1 cellular context compared by ENCODE assay signal in genomic region chr18:75221397-75221796, GRCh38.
TF ChIP-seq lines count a peak whose summit lies in the region.

No MANE protein-coding gene starts in this region.

TF ChIP-seq in IMR-90, 13 proteins besides CTCF, POLR2A, EP300 and RAD21:
- no peak for TF ChIP-seq CEBPB (IDR thresholded peaks at IDR 0.05; ENCODE audit: low read depth, low read length)
- TF ChIP-seq MAFK (IDR thresholded peaks at IDR 0.05; ENCODE audit: low read depth, low read length), result no peak
- TF ChIP-seq FOS (IDR thresholded peaks at IDR 0.05; ENCODE audit: low read depth, low read length), result no peak
- no peak for TF ChIP-seq ELK1 (IDR thresholded peaks at IDR 0.05; ENCODE audit: borderline replicate concordance, low read depth, low read length)
- TF ChIP-seq RCOR1 (IDR thresholded peaks at IDR 0.05; ENCODE audit: insufficient replicate concordance, low read length), result no peak
- TF ChIP-seq CHD1 (IDR thresholded peaks at IDR 0.05; ENCODE audit: low read depth, low read length), result no peak
- TF ChIP-seq MAZ (IDR thresholded peaks at IDR 0.05; ENCODE audit: borderline replicate concordance, low read depth, low read length), result no peak
- TF ChIP-seq BHLHE40 (IDR thresholded peaks at IDR 0.05; ENCODE audit: low read depth, low read length), result no peak
- TF ChIP-seq USF2 (IDR thresholded peaks at IDR 0.05; ENCODE audit: low read depth, low read length), result no peak
- no peak for TF ChIP-seq SMC3 (IDR thresholded peaks at IDR 0.05; ENCODE audit: low read depth, low read length)
- no peak for TF ChIP-seq MXI1 (IDR thresholded peaks at IDR 0.05; ENCODE audit: borderline replicate concordance, low read depth, low read length)
- no peak for TF ChIP-seq RFX5 (IDR thresholded peaks at IDR 0.05; ENCODE audit: low read depth, low read length)
